In genomic region chr2:173874899-173875247, GRCh38 we compare ENCODE assay signal across 10 cellular contexts.
A peak's percentile ranks its signal among the peaks of the same experiment; 100 is the strongest.
DNase-seq lines count a peak whose midpoint lies in the region; ATAC-seq lines count a peak whose summit lies in the region.
"Had no signal": no experiment of that assay in that cellular context is flagged by ENCODE, and none has a peak within 500 bp of the region (broad histone marks: within the 10 kb centered on the region; RNA-seq: fewer than 3 reads in every experiment).

No MANE protein-coding gene starts in this region.

- intact Hi-C loops in sciatic nerve (cut with DNase I) = no loop called here

- DNase-seq in DMS79 treated with DMSO at 0.1 percent for 48 hours (lab: John Stamatoyannopoulos, UW) (peak; percentile 22), DMS79 (lab: John Stamatoyannopoulos, UW) (no peak), MV-4-11 (lab: John Stamatoyannopoulos, UW) (peak; percentile 18), sciatic nerve (ENCODE audit: low spot score) (no peak), NCI-H510A treated with DMSO at 0.1 percent for 48 hours (lab: John Stamatoyannopoulos, UW) (no peak), NCI-H526 (lab: John Stamatoyannopoulos, UW) (no peak)
- DNase-seq in stimulated activated CD4-positive, alpha-beta T cell treated with anti-CD3 and anti-CD28 coated beads, Interleukin-2, amount 100 ng/mL, for 48 hours = no peak
- DNase-seq: activated T-cell treated with anti-CD3 and anti-CD28 coated beads, Interleukin-2, amount 50 U/mL, for 72 hours; stimulated activated naive CD4-positive, alpha-beta T cell had no signal

- ATAC-seq in HG02763 (IDR thresholded peaks at IDR 0.05; ENCODE audit: unreplicated experiment) (peak; percentile 89), sciatic nerve (peak; percentile 51)
- ATAC-seq: activated T-cell treated with anti-CD3 and anti-CD28 coated beads, Interleukin-2, amount 50 U/mL, for 72 hours had no signal

Comparison
In these comparisons a context has a peak if more than half of its experiments do, and no peak if none do; other contexts are left out.
1. DNase-seq: peak in DMS79 treated with DMSO at 0.1 percent for 48 hours (single experiment) and MV-4-11 (single experiment); none in DMS79 (single experiment), sciatic nerve (single experiment), stimulated activated CD4-positive, alpha-beta T cell treated with anti-CD3 and anti-CD28 coated beads, Interleukin-2, amount 100 ng/mL, for 48 hours (0 of 2), NCI-H510A treated with DMSO at 0.1 percent for 48 hours (single experiment) and NCI-H526 (0 of 2).